In the genomic region with DNA sequence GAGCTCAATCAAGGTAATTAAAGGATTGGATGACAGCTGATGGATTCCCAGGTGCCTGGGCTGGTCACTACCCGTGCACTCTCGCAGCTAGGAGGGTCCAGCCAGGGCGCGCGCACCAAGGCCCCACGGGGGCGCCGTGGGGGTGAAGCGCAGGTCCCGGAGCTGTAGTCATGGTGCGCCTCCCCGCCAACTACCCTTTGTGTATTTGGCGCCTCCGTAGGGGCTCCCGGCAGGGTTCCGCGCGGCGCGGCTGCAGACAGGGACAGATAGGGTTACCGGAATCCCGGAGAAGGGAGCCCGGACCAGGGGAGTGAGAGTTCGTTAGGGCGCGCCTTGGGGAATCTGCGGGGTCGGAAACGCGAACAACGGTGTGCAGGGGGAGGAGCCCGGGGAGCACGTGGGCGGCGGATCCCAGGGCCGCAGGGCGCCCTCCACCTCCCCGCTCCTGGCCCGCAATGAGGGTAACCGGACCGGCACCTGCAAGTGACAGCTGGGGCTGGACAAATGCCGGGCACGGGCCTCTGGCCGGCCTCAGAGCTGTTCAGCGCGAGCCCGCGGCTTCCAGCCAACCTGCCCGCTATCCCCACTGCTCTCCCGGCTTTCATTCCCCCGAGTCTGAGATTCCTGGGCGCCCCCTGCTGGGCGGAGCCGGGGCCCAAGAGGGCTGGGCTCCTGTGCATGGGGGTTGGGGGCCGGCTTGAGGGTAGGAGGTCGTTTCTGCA, we compare ENCODE assay signal across 8 cellular contexts. TPM values are rescaled to one million over a fixed set of nuclear protein-coding genes. Genes with fewer than 3 reads are reported as not detected.
DNase-seq lines count a peak whose midpoint lies in the region; ATAC-seq and TF ChIP-seq lines count a peak whose summit lies in the region.

No MANE protein-coding gene starts in this region.

- no peaks in the 10 kb centered on the region for H3K9me3 Mint-ChIP-seq in activated T-helper 1 cell treated with anti-CD3 and anti-CD28 coated beads, Interleukin-12 subunit alpha, Interleukin-12 subunit beta, Interleukin-2, Interleukin-4 antibody, amounts not matched to agents 30 ng/mL and 10 ng/mL and 1 ng/mL, durations not matched to agents 14 hours and 24 hours and 36 hours
- H3K9me3 Mint-ChIP-seq in naive thymus-derived CD4-positive, alpha-beta T cell, result no peaks in the 10 kb centered on the region
- no peaks in the 10 kb centered on the region for H3K9me3 Mint-ChIP-seq in stimulated activated memory B cell treated with anti-CD40 and anti-IgM and Interleukin-4, amounts not matched to agents 10 μg/mL and 1 μg/mL and 100 μg/mL, for 72 hours

- H3K4me1 ChIP-seq in fibroblast of lung (ENCODE audit: control insufficient read depth, extremely low read depth, insufficient read depth, low read length), result no peaks in the 10 kb centered on the region
- H3K4me1 ChIP-seq in naive thymus-derived CD4-positive, alpha-beta T cell (ENCODE audit: control insufficient read depth in 2 of 2, insufficient read depth in 2 of 2, low read length in 2 of 2), result peaks cover 5 to 15% of the 10 kb centered on the region in 2 donors

- H3K4me2 ChIP-seq in fibroblast of lung (ENCODE audit: extremely low read depth, insufficient read depth, low read length), result peak overlapping the region; percentile 53

- CTCF ChIA-PET in GM10248 (lab: Yijun Ruan, JAX), result interaction anchor here (0.7 to 4.1 kb wide), 24 partner anchors 8 to 152 kb away, joined by 3 to 20 read pairs (median 4); partner anchors contain the start of genes MARCHF2, MYO1F and ZNF414
- CTCF ChIA-PET in naive thymus-derived CD4-positive, alpha-beta T cell (lab: Charles Lee), result interaction anchor here (0.7 to 5.4 kb wide), 11 partner anchors 9 to 136 kb away, joined by 3 to 70 read pairs (median 5); partner anchors contain the start of genes MARCHF2 and MYO1F

- no peak overlapping the region for H3K9ac ChIP-seq in fibroblast of lung (ENCODE audit: insufficient read depth, low read length)

- ATAC-seq in naive thymus-derived CD4-positive, alpha-beta T cell, result peak; percentile 74
- ATAC-seq in stimulated activated memory B cell treated with anti-CD40 and anti-IgM and Interleukin-4, amounts not matched to agents 10 μg/mL and 1 μg/mL and 100 μg/mL, for 72 hours, result peak; percentile 76
- no peak for ATAC-seq in GM21576 (IDR thresholded peaks at IDR 0.05; ENCODE audit: unreplicated experiment)

- H3K4me3 ChIP-seq in fibroblast of lung (replicated peaks in 1 of 4; ENCODE audit: control extremely low read depth in 1 of 4, insufficient read depth in 1 of 4, low read depth in 3 of 4, low read length in 4 of 4), result peak overlapping the region; percentile 18 to 65 (median 48)
- peak overlapping the region; percentile 75 for H3K4me3 ChIP-seq in naive thymus-derived CD4-positive, alpha-beta T cell (ENCODE audit: low read length)

- H2AFZ ChIP-seq in fibroblast of lung (ENCODE audit: low read length), result peak overlapping the region; percentile 3

- no peaks in the 10 kb centered on the region for H4K20me1 ChIP-seq in fibroblast of lung (ENCODE audit: control insufficient read depth, extremely low read depth, insufficient read depth, low read length)

- peaks cover 6% of the 10 kb centered on the region for H3K36me3 Mint-ChIP-seq in activated T-helper 1 cell treated with anti-CD3 and anti-CD28 coated beads, Interleukin-12 subunit alpha, Interleukin-12 subunit beta, Interleukin-2, Interleukin-4 antibody, amounts not matched to agents 30 ng/mL and 10 ng/mL and 1 ng/mL, durations not matched to agents 14 hours and 24 hours and 36 hours (ENCODE audit: low read depth)
- peaks cover 0 to 3% (median 0%) of the 10 kb centered on the region in 5 donors for H3K36me3 Mint-ChIP-seq in naive thymus-derived CD4-positive, alpha-beta T cell
- H3K36me3 Mint-ChIP-seq in stimulated activated memory B cell treated with anti-CD40 and anti-IgM and Interleukin-4, amounts not matched to agents 10 μg/mL and 1 μg/mL and 100 μg/mL, for 72 hours, result peaks cover 7% of the 10 kb centered on the region

- H3K27ac Mint-ChIP-seq in activated T-helper 1 cell treated with anti-CD3 and anti-CD28 coated beads, Interleukin-12 subunit alpha, Interleukin-12 subunit beta, Interleukin-2, Interleukin-4 antibody, amounts not matched to agents 30 ng/mL and 10 ng/mL and 1 ng/mL, durations not matched to agents 14 hours and 24 hours and 36 hours, result peak overlapping the region; percentile 31
- H3K27ac Mint-ChIP-seq in naive thymus-derived CD4-positive, alpha-beta T cell, result peak overlapping the region; percentile 75 to 92 (median 86)
- H3K27ac Mint-ChIP-seq in stimulated activated memory B cell treated with anti-CD40 and anti-IgM and Interleukin-4, amounts not matched to agents 10 μg/mL and 1 μg/mL and 100 μg/mL, for 72 hours, result peak overlapping the region; percentile 83

- peak overlapping the region; percentile 90 for H3K4me3 Mint-ChIP-seq in activated T-helper 1 cell treated with anti-CD3 and anti-CD28 coated beads, Interleukin-12 subunit alpha, Interleukin-12 subunit beta, Interleukin-2, Interleukin-4 antibody, amounts not matched to agents 30 ng/mL and 10 ng/mL and 1 ng/mL, durations not matched to agents 14 hours and 24 hours and 36 hours
- peak overlapping the region; percentile 88 to 97 (median 92) for H3K4me3 Mint-ChIP-seq in naive thymus-derived CD4-positive, alpha-beta T cell
- peak overlapping the region; percentile 99 for H3K4me3 Mint-ChIP-seq in stimulated activated memory B cell treated with anti-CD40 and anti-IgM and Interleukin-4, amounts not matched to agents 10 μg/mL and 1 μg/mL and 100 μg/mL, for 72 hours

- POLR2A ChIA-PET in GM10248 (lab: Yijun Ruan, JAX), result interaction anchor here (0.9 kb wide), 1 partner anchor 8 kb away, joined by 3 read pairs; the partner anchor contains the start of gene ZNF414
- POLR2A ChIA-PET in naive thymus-derived CD4-positive, alpha-beta T cell (lab: Charles Lee), result interaction anchor here (0.6 to 6.8 kb wide), 16 partner anchors 10 to 296 kb away, joined by 3 to 74 read pairs (median 4); partner anchors contain the start of genes MYO1F and ZNF414

- H3K4me1 Mint-ChIP-seq in activated T-helper 1 cell treated with anti-CD3 and anti-CD28 coated beads, Interleukin-12 subunit alpha, Interleukin-12 subunit beta, Interleukin-2, Interleukin-4 antibody, amounts not matched to agents 30 ng/mL and 10 ng/mL and 1 ng/mL, durations not matched to agents 14 hours and 24 hours and 36 hours (ENCODE audit: low read depth), result peaks cover 9% of the 10 kb centered on the region
- H3K4me1 Mint-ChIP-seq in naive thymus-derived CD4-positive, alpha-beta T cell, result peaks cover 9 to 29% (median 20%) of the 10 kb centered on the region in 7 donors
- peaks cover 23% of the 10 kb centered on the region for H3K4me1 Mint-ChIP-seq in stimulated activated memory B cell treated with anti-CD40 and anti-IgM and Interleukin-4, amounts not matched to agents 10 μg/mL and 1 μg/mL and 100 μg/mL, for 72 hours

- H3K27me3 Mint-ChIP-seq in activated T-helper 1 cell treated with anti-CD3 and anti-CD28 coated beads, Interleukin-12 subunit alpha, Interleukin-12 subunit beta, Interleukin-2, Interleukin-4 antibody, amounts not matched to agents 30 ng/mL and 10 ng/mL and 1 ng/mL, durations not matched to agents 14 hours and 24 hours and 36 hours (ENCODE audit: insufficient read depth), result no peaks in the 10 kb centered on the region
- no peaks in the 10 kb centered on the region for H3K27me3 Mint-ChIP-seq in naive thymus-derived CD4-positive, alpha-beta T cell
- peaks cover 15% of the 10 kb centered on the region for H3K27me3 Mint-ChIP-seq in stimulated activated memory B cell treated with anti-CD40 and anti-IgM and Interleukin-4, amounts not matched to agents 10 μg/mL and 1 μg/mL and 100 μg/mL, for 72 hours

- H3K27me3 ChIP-seq in fibroblast of lung (ENCODE audit: control insufficient read depth, insufficient read depth, low read length), result no peaks in the 10 kb centered on the region
- H3K27me3 ChIP-seq in naive thymus-derived CD4-positive, alpha-beta T cell (ENCODE audit: control insufficient read depth in 2 of 2, insufficient read depth in 2 of 2, low read length in 2 of 2), result no peaks in the 10 kb centered on the region

- H3K27ac ChIP-seq in fibroblast of lung (ENCODE audit: insufficient read depth, low read length), result no peak overlapping the region
- H3K27ac ChIP-seq in naive thymus-derived CD4-positive, alpha-beta T cell (ENCODE audit: low read depth, low read length), result peak overlapping the region; percentile 76

- peak; percentile 87 for TF ChIP-seq CTCF in GM10248 (IDR thresholded peaks at IDR 0.05; ENCODE audit: control extremely low read depth, extremely low read depth, low read depth, missing control alignments)
- peak; percentile 86 to 88 for TF ChIP-seq CTCF in fibroblast of lung (conservative IDR thresholded peaks at IDR 0.05 in 1 of 2, IDR thresholded peaks at IDR 0.05 in 1 of 2; ENCODE audit: low read depth in 1 of 2, low read length in 2 of 2)

- DNase-seq in GM10248 (ENCODE audit: extremely low spot score), result peak; percentile 84
- peak; percentile 24 for DNase-seq in HT1080 (ENCODE audit: low read depth)
- DNase-seq in activated T-helper 1 cell treated with anti-CD3 and anti-CD28 coated beads, Interleukin-12 subunit alpha, Interleukin-12 subunit beta, Interleukin-2, Interleukin-4 antibody, amounts not matched to agents 30 ng/mL and 10 ng/mL and 1 ng/mL, durations not matched to agents 14 hours and 24 hours and 36 hours (ENCODE audit: low spot score), result peak; percentile 46
- peak; percentile 53 to 65 for DNase-seq in fibroblast of lung (ENCODE audit: low read depth in 2 of 2)
- DNase-seq in naive thymus-derived CD4-positive, alpha-beta T cell, result peak; percentile 40 to 80 (median 65)

- no peaks in the 10 kb centered on the region for H3K79me2 ChIP-seq in fibroblast of lung (ENCODE audit: control insufficient read depth, insufficient read depth, low read length)

- intact Hi-C loops in activated T-helper 1 cell treated with anti-CD3 and anti-CD28 coated beads, Interleukin-12 subunit alpha, Interleukin-12 subunit beta, Interleukin-2, Interleukin-4 antibody, amounts not matched to agents 30 ng/mL and 10 ng/mL and 1 ng/mL, durations not matched to agents 14 hours and 24 hours and 36 hours (cut with micrococcal nuclease), result loop anchor here (1.0 kb wide), 3 partner anchors 7 to 152 kb away; partner anchors contain the start of gene MARCHF2
- intact Hi-C loops in naive thymus-derived CD4-positive, alpha-beta T cell (cut with micrococcal nuclease), result loop anchor here (1.0 to 5.0 kb wide), 6 partner anchors 11 to 239 kb away; partner anchors contain the start of gene MARCHF2 (in 2 of the 2)

- peaks cover 1% of the 10 kb centered on the region for H3K36me3 ChIP-seq in fibroblast of lung (ENCODE audit: control insufficient read depth, insufficient read depth, low read length)
- H3K36me3 ChIP-seq in naive thymus-derived CD4-positive, alpha-beta T cell (ENCODE audit: control insufficient read depth in 2 of 3, insufficient read depth in 3 of 3, low read length in 3 of 3), result peaks cover 0 to 15% (median 0%) of the 10 kb centered on the region in 3 experiments

- no peaks in the 10 kb centered on the region for H3K9me3 ChIP-seq in fibroblast of lung (ENCODE audit: control insufficient read depth, insufficient read depth, low read depth, low read length)
- H3K9me3 ChIP-seq in naive thymus-derived CD4-positive, alpha-beta T cell (ENCODE audit: control insufficient read depth in 2 of 3, low read length in 3 of 3), result no peaks in the 10 kb centered on the region

RNA-seq across cellular contexts. Expression of gene PRAM1, which starts 3.4 kb away (rescaled TPM):
- total RNA-seq in HT1080 (2014; rRNA removed; shearing (Covaris generic)), result not detected in 2 replicates
- polyA plus RNA-seq in HT1080 (2015; cell fraction: cytosol; rRNA removed), result not detected in 2 replicates
- 0.07 TPM in 1 of 2 replicates, not detected in the other for polyA plus RNA-seq in HT1080 (2015; cell fraction: nucleus; rRNA removed)
- 0.54 TPM for polyA plus RNA-seq in PFSK-1 (2012; ENCODE audit: insufficient read length, low read depth)
- 0.10 and 0.44 TPM in 2 replicates for total RNA-seq in activated T-helper 1 cell treated with anti-CD3 and anti-CD28 coated beads, Interleukin-12 subunit alpha, Interleukin-12 subunit beta, Interleukin-2, Interleukin-4 antibody, amounts not matched to agents 30 ng/mL and 10 ng/mL and 1 ng/mL, durations not matched to agents 14 hours and 24 hours and 36 hours
- total RNA-seq in fibroblast of lung, result not detected in 2 replicates
- not detected in 2 replicates for polyA plus RNA-seq in fibroblast of lung
- polyA plus RNA-seq in fibroblast of lung (2012), result not detected in 2 replicates
- not detected in 2 replicates for polyA minus RNA-seq in fibroblast of lung (ENCODE audit: low replicate concordance)
- 10 to 100 TPM in 2 of 5 experiments, 1 to 10 TPM in 3; 1.1 to 82.8 (median 3.9) TPM for total RNA-seq in naive thymus-derived CD4-positive, alpha-beta T cell
- under 1 TPM; 0.12 to 0.34 TPM for polyA plus RNA-seq in naive thymus-derived CD4-positive, alpha-beta T cell

RNA-seq across cellular contexts. Expression of gene ZNF414, which starts 8.1 kb away (rescaled TPM):
- 4.1 and 8.5 TPM in 2 replicates for total RNA-seq in HT1080 (2014; rRNA removed; shearing (Covaris generic))
- polyA plus RNA-seq in HT1080 (2015; cell fraction: cytosol; rRNA removed), result 31.1 and 38.5 TPM in 2 replicates
- polyA plus RNA-seq in HT1080 (2015; cell fraction: nucleus; rRNA removed), result 26.6 and 28.2 TPM in 2 replicates
- polyA plus RNA-seq in PFSK-1 (2012; ENCODE audit: insufficient read length, low read depth), result 58.2 TPM
- total RNA-seq in activated T-helper 1 cell treated with anti-CD3 and anti-CD28 coated beads, Interleukin-12 subunit alpha, Interleukin-12 subunit beta, Interleukin-2, Interleukin-4 antibody, amounts not matched to agents 30 ng/mL and 10 ng/mL and 1 ng/mL, durations not matched to agents 14 hours and 24 hours and 36 hours, result 22.1 and 23.6 TPM in 2 replicates
- total RNA-seq in fibroblast of lung, result 2.8 and 4.0 TPM in 2 replicates
- 2.9 and 3.4 TPM in 2 replicates for polyA plus RNA-seq in fibroblast of lung
- polyA plus RNA-seq in fibroblast of lung (2012), result 24.1 and 30.1 TPM in 2 replicates
- polyA minus RNA-seq in fibroblast of lung (ENCODE audit: low replicate concordance), result 4.7 and 8.1 TPM in 2 replicates
- 10 to 100 TPM; 36.0 to 69.2 (median 60.8) TPM for total RNA-seq in naive thymus-derived CD4-positive, alpha-beta T cell
- polyA plus RNA-seq in naive thymus-derived CD4-positive, alpha-beta T cell, result 10 to 100 TPM; 20.2 to 25.4 TPM

Comparison
In these comparisons a context has a peak if more than half of its experiments do, and no peak if none do; other contexts are left out.
1. DNase-seq: peak in every context shown above with its lines; median percentile 84 in GM10248; 65 in naive thymus-derived CD4-positive, alpha-beta T cell; 59 in fibroblast of lung; 46 in activated T-helper 1 cell treated with anti-CD3 and anti-CD28 coated beads, Interleukin-12 subunit alpha, Interleukin-12 subunit beta, Interleukin-2, Interleukin-4 antibody, amounts not matched to agents 30 ng/mL and 10 ng/mL and 1 ng/mL, durations not matched to agents 14 hours and 24 hours and 36 hours; 24 in HT1080.
2. H3K27ac Mint-ChIP-seq: peak in every context shown above with its lines; median percentile 86 in naive thymus-derived CD4-positive, alpha-beta T cell; 83 in stimulated activated memory B cell treated with anti-CD40 and anti-IgM and Interleukin-4, amounts not matched to agents 10 μg/mL and 1 μg/mL and 100 μg/mL, for 72 hours; 31 in activated T-helper 1 cell treated with anti-CD3 and anti-CD28 coated beads, Interleukin-12 subunit alpha, Interleukin-12 subunit beta, Interleukin-2, Interleukin-4 antibody, amounts not matched to agents 30 ng/mL and 10 ng/mL and 1 ng/mL, durations not matched to agents 14 hours and 24 hours and 36 hours.